ENCODE assay signal across 1 cellular context in genomic region chr3:50258979-50259378, GRCh38.
TF ChIP-seq lines count a peak whose summit lies in the region.

No MANE protein-coding gene starts in this region.

TF ChIP-seq in SK-N-SH treated with all-trans-retinoic acid at 6 μM for 48 hours, 23 proteins besides CTCF, POLR2A, EP300 and RAD21 (continued from another document):
- TF ChIP-seq, protein P1, sequence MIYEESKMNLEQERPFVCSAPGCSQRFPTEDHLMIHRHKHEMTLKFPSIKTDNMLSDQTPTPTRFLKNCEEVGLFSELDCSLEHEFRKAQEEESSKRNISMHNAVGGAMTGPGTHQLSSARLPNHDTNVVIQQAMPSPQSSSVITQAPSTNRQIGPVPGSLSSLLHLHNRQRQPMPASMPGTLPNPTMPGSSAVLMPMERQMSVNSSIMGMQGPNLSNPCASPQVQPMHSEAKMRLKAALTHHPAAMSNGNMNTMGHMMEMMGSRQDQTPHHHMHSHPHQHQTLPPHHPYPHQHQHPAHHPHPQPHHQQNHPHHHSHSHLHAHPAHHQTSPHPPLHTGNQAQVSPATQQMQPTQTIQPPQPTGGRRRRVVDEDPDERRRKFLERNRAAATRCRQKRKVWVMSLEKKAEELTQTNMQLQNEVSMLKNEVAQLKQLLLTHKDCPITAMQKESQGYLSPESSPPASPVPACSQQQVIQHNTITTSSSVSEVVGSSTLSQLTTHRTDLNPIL (CRISPR knock-in tag; IDR thresholded peaks at IDR 0.05; ENCODE audit: low read depth) = no peak
- TF ChIP-seq SNAI2 (CRISPR knock-in tag; IDR thresholded peaks at IDR 0.05) = no peak
